ENCODE assay signal across 8 cellular contexts in genomic region chr12:95218852-95219171, GRCh38. TPM values are rescaled to one million over a fixed set of nuclear protein-coding genes. Genes with fewer than 3 reads are reported as not detected.
DNase-seq lines count a peak whose midpoint lies in the region; ATAC-seq, FAIRE-seq and TF ChIP-seq lines count a peak whose summit lies in the region.

No MANE protein-coding gene starts in this region.

- peaks cover 2% of the 10 kb centered on the region for H3K79me1 ChIP-seq in neuronal stem cell (ENCODE audit: low read depth, low read length)

- dilution Hi-C loops in endothelial cell of umbilical vein (cut with MboI; ENCODE audit: extremely low pct_ligation_motif_present, low sequenced_read_pairs): loop anchor here (25.0 kb wide), 1 partner anchor 107 kb away; no protein-coding TSS in a partner anchor

- peak; percentile 37 for DNase-seq in NCI-H1105 (lab: John Stamatoyannopoulos, UW)
- DNase-seq in activated CD4-positive, alpha-beta T cell treated with anti-CD3 and anti-CD28 coated beads, Interleukin-2, amount 50 U/mL, for 4 hours: peak; percentile 19 to 29
- DNase-seq in endothelial cell of umbilical vein (ENCODE audit: low read depth, low spot score): no peak
- DNase-seq in neuronal stem cell (ENCODE audit: low spot score): no peak
- DNase-seq in KG1 (lab: John Stamatoyannopoulos, UW): no peak

- H3K4ac ChIP-seq in neuronal stem cell (ENCODE audit: low read length): no peak overlapping the region

- H3K27ac ChIP-seq in endothelial cell of umbilical vein (ENCODE audit: insufficient read depth, low read depth, low read length) (peak overlapping the region; percentile 88), neuronal stem cell (replicated peaks; ENCODE audit: low read length) (peak overlapping the region; percentile 92)

- intact Hi-C loops in endothelial cell of umbilical vein (cut with micrococcal nuclease): loop anchor here (1.0 to 10.0 kb wide), 6 partner anchors 43 to 673 kb away; partner anchors contain the start of gene METAP2

- H4K91ac ChIP-seq in neuronal stem cell (ENCODE audit: low read depth, low read length, poor library complexity): no peak overlapping the region

- H2BK120ac ChIP-seq in neuronal stem cell (ENCODE audit: low read depth, low read length): no peak overlapping the region

- peaks cover 82% of the 10 kb centered on the region for H3K79me2 ChIP-seq in endothelial cell of umbilical vein (ENCODE audit: control insufficient read depth, insufficient read depth, low read length)

- no peaks in the 10 kb centered on the region for H3K36me3 ChIP-seq in endothelial cell of umbilical vein (ENCODE audit: control insufficient read depth in 2 of 2, extremely low read depth in 1 of 2, insufficient read depth in 2 of 2, low read length in 2 of 2)
- H3K36me3 ChIP-seq in neuronal stem cell (replicated peaks in 1 of 2; ENCODE audit: control insufficient read depth in 2 of 2, insufficient read depth in 2 of 2, low read length in 2 of 2): peaks cover 0 to 12% of the 10 kb centered on the region in 2 donors

- H4K20me1 ChIP-seq in endothelial cell of umbilical vein (replicated peaks; ENCODE audit: control insufficient read depth, extremely low read depth, insufficient read depth, low read length): peaks cover 4% of the 10 kb centered on the region

- no peak overlapping the region for H3K18ac ChIP-seq in neuronal stem cell (ENCODE audit: low read length)

- CTCF ChIA-PET in endothelial cell of umbilical vein (lab: Charles Lee): interaction anchor here (5.9 kb wide), 1 partner anchor 116 kb away, joined by 60 read pairs; no protein-coding TSS in a partner anchor

- TF ChIP-seq CTCF in endothelial cell of umbilical vein (IDR thresholded peaks at IDR 0.05; ENCODE audit: extremely low read depth in 1 of 2, insufficient read depth in 1 of 2, low read depth in 1 of 2, low read length in 2 of 2): no peak

- no peak overlapping the region for H2BK15ac ChIP-seq in neuronal stem cell (ENCODE audit: low read length)

- H2AFZ ChIP-seq in endothelial cell of umbilical vein (ENCODE audit: low read depth, low read length) (peak overlapping the region; percentile 28), neuronal stem cell (ENCODE audit: low read length) (peak overlapping the region; percentile 87)

- H4K8ac ChIP-seq in neuronal stem cell (ENCODE audit: low read depth, low read length): no peak overlapping the region

- no CpG with 5 or more reads among the region's 6 CpGs for WGBS in neuronal stem cell (ENCODE audit: extremely low coverage in 2 of 2, insufficient read length in 2 of 2, insufficient replicate concordance in 1 of 2), 2 donors

- H3K4me3 ChIP-seq in GM08714 (ENCODE audit: low read length) (peak overlapping the region; percentile 91), endothelial cell of umbilical vein (replicated peaks in 1 of 3; ENCODE audit: insufficient read depth in 1 of 3, low read depth in 1 of 3, low read length in 3 of 3) (peak overlapping the region; percentile 54 to 96 (median 81)), neuronal stem cell (ENCODE audit: low read length in 2 of 2) (peak overlapping the region; percentile 65 to 87)

- no peak overlapping the region for H2BK5ac ChIP-seq in neuronal stem cell (ENCODE audit: low read length)

- no peak overlapping the region for H3K14ac ChIP-seq in neuronal stem cell (ENCODE audit: low read length)

- H3K4me2 ChIP-seq in endothelial cell of umbilical vein (ENCODE audit: insufficient read depth, low read length): peak overlapping the region; percentile 99
- H3K4me2 ChIP-seq in neuronal stem cell (ENCODE audit: insufficient read depth, low read length, poor library complexity, severe bottlenecking): peak overlapping the region; percentile 62

- H3K9ac ChIP-seq in endothelial cell of umbilical vein (replicated peaks; ENCODE audit: extremely low read depth, insufficient read depth, low read length): peak overlapping the region; percentile 97
- no peak overlapping the region for H3K9ac ChIP-seq in neuronal stem cell (ENCODE audit: low read depth, low read length, poor library complexity)

- POLR2A ChIA-PET in endothelial cell of umbilical vein (lab: Charles Lee): no interaction called here

- no peaks in the 10 kb centered on the region for H3K9me1 ChIP-seq in endothelial cell of umbilical vein (replicated peaks; ENCODE audit: control insufficient read depth, extremely low read depth, insufficient read depth, low read length)

- TF ChIP-seq POLR2A in endothelial cell of umbilical vein (IDR thresholded peaks at IDR 0.05; ENCODE audit: low read depth, low read length): no peak

- ATAC-seq in GM18873 (IDR thresholded peaks at IDR 0.05; ENCODE audit: low FRiP score, unreplicated experiment) (no peak), GM19395 (IDR thresholded peaks at IDR 0.05; ENCODE audit: unreplicated experiment) (no peak)

- no peak overlapping the region for H3K23ac ChIP-seq in neuronal stem cell (ENCODE audit: low read depth, low read length, poor library complexity)

- H3K9me3 ChIP-seq in endothelial cell of umbilical vein (replicated peaks; ENCODE audit: control insufficient read depth, insufficient read depth, low read length) (no peaks in the 10 kb centered on the region), neuronal stem cell (replicated peaks in 1 of 2; ENCODE audit: control insufficient read depth in 2 of 2, insufficient read depth in 1 of 2, low read depth in 1 of 2, low read length in 2 of 2) (peaks cover 0 to 2% of the 10 kb centered on the region in 2 donors)

- H2BK12ac ChIP-seq in neuronal stem cell (ENCODE audit: low read length): no peak overlapping the region

- no peak for FAIRE-seq in endothelial cell of umbilical vein (lab: Jason Lieb, UNC)

- H3K4me1 ChIP-seq in endothelial cell of umbilical vein (ENCODE audit: control insufficient read depth, extremely low read depth, insufficient read depth, low read length): peaks cover 26% of the 10 kb centered on the region
- H3K4me1 ChIP-seq in neuronal stem cell (ENCODE audit: control insufficient read depth in 2 of 2, insufficient read depth in 1 of 2, low read depth in 1 of 2, low read length in 2 of 2): peaks cover 1 to 9% of the 10 kb centered on the region in 2 donors

- H3K27me3 ChIP-seq in endothelial cell of umbilical vein (ENCODE audit: control insufficient read depth in 2 of 2, insufficient read depth in 2 of 2, low read length in 2 of 2): no peaks in the 10 kb centered on the region
- no peaks in the 10 kb centered on the region for H3K27me3 ChIP-seq in neuronal stem cell (ENCODE audit: control insufficient read depth in 3 of 3, insufficient read depth in 3 of 3, low read depth in 1 of 3, low read length in 3 of 3)

- no TSS peak for BruUV-seq in endothelial cell of umbilical vein (replicated peaks; lab: Mats Ljungman, UMichigan)

- no peak overlapping the region for H2AK5ac ChIP-seq in neuronal stem cell (ENCODE audit: low read depth, low read length)

TF ChIP-seq in endothelial cell of umbilical vein, 7 proteins besides CTCF, POLR2A, EP300 and RAD21:
- TF ChIP-seq JUN (IDR thresholded peaks at IDR 0.05; ENCODE audit: borderline replicate concordance, insufficient read depth, insufficient read length, low read depth): no peak
- TF ChIP-seq POLR2AphosphoS5 (IDR thresholded peaks at IDR 0.05; ENCODE audit: insufficient read depth, low read depth, low read length): no peak
- TF ChIP-seq MAX (IDR thresholded peaks at IDR 0.05; ENCODE audit: insufficient read depth, insufficient read length): no peak
- TF ChIP-seq EZH2 (IDR thresholded peaks at IDR 0.05; ENCODE audit: borderline replicate concordance, low read depth, low read length, severe bottlenecking): no peak
- no peak for TF ChIP-seq MYC (IDR thresholded peaks at IDR 0.05; ENCODE audit: low read depth, low read length)
- no peak for TF ChIP-seq FOS (IDR thresholded peaks at IDR 0.05; ENCODE audit: borderline replicate concordance, insufficient read depth, low read length)
- TF ChIP-seq GATA2 (IDR thresholded peaks at IDR 0.05; ENCODE audit: insufficient read depth, insufficient read length, low read depth, low read length): no peak

RNA-seq across cellular contexts. Expression of gene VEZT, which starts 1.2 kb away (rescaled TPM):
- total RNA-seq in endothelial cell of umbilical vein: 85.2 and 91.3 TPM in 2 replicates
- polyA plus RNA-seq in endothelial cell of umbilical vein: 53.3 and 57.8 TPM in 2 replicates
- polyA plus RNA-seq in endothelial cell of umbilical vein (2011; cell fraction: cytosol; rRNA removed): 77.4 and 78.5 TPM in 2 replicates
- polyA plus RNA-seq in endothelial cell of umbilical vein (2011; cell fraction: nucleus; rRNA removed): 97.8 and 107 TPM in 2 replicates
- 92.8 and 105 TPM in 2 replicates for polyA plus RNA-seq in endothelial cell of umbilical vein (2012)
- 141 and 142 TPM in 2 replicates for polyA minus RNA-seq in endothelial cell of umbilical vein
- 22.4 TPM for polyA minus RNA-seq in endothelial cell of umbilical vein (2011; cell fraction: cytosol; rRNA and poly(A)+ RNA removed)
- 157 and 235 TPM in 2 replicates for polyA minus RNA-seq in endothelial cell of umbilical vein (2011; cell fraction: nucleus; rRNA and poly(A)+ RNA removed)
- 67.7 TPM for polyA plus RNA-seq in neuronal stem cell (2013, experiment 1 of 2)
- 67.7 TPM for polyA plus RNA-seq in neuronal stem cell (2013, experiment 2 of 2)

RNA-seq across cellular contexts. Expression of gene FGD6, which starts 1.5 kb away (rescaled TPM):
- 14.0 and 17.8 TPM in 2 replicates for total RNA-seq in endothelial cell of umbilical vein
- 5.7 and 5.9 TPM in 2 replicates for polyA plus RNA-seq in endothelial cell of umbilical vein
- polyA plus RNA-seq in endothelial cell of umbilical vein (2011; cell fraction: cytosol; rRNA removed): 3.4 and 4.0 TPM in 2 replicates
- polyA plus RNA-seq in endothelial cell of umbilical vein (2011; cell fraction: nucleus; rRNA removed): 20.7 and 24.2 TPM in 2 replicates
- polyA plus RNA-seq in endothelial cell of umbilical vein (2012): 10.1 and 10.8 TPM in 2 replicates
- 12.2 and 12.3 TPM in 2 replicates for polyA minus RNA-seq in endothelial cell of umbilical vein
- polyA minus RNA-seq in endothelial cell of umbilical vein (2011; cell fraction: cytosol; rRNA and poly(A)+ RNA removed): 9.4 TPM
- polyA minus RNA-seq in endothelial cell of umbilical vein (2011; cell fraction: nucleus; rRNA and poly(A)+ RNA removed): 27.2 and 36.2 TPM in 2 replicates
- polyA plus RNA-seq in neuronal stem cell (2013, experiment 1 of 2): 12.2 TPM
- 12.5 TPM for polyA plus RNA-seq in neuronal stem cell (2013, experiment 2 of 2)

Comparison
In these comparisons a context has a peak if more than half of its experiments do, and no peak if none do; other contexts are left out.
1. DNase-seq: peak in NCI-H1105 (single experiment) and activated CD4-positive, alpha-beta T cell treated with anti-CD3 and anti-CD28 coated beads, Interleukin-2, amount 50 U/mL, for 4 hours (2 of 2); none in endothelial cell of umbilical vein (single experiment), neuronal stem cell (single experiment) and KG1 (single experiment).
2. Peak in every context shown above with its lines, with median percentiles within 50 percentile points of each other: H3K4me3 ChIP-seq.